ENCODE assay signal across 8 cellular contexts in the genomic region with DNA sequence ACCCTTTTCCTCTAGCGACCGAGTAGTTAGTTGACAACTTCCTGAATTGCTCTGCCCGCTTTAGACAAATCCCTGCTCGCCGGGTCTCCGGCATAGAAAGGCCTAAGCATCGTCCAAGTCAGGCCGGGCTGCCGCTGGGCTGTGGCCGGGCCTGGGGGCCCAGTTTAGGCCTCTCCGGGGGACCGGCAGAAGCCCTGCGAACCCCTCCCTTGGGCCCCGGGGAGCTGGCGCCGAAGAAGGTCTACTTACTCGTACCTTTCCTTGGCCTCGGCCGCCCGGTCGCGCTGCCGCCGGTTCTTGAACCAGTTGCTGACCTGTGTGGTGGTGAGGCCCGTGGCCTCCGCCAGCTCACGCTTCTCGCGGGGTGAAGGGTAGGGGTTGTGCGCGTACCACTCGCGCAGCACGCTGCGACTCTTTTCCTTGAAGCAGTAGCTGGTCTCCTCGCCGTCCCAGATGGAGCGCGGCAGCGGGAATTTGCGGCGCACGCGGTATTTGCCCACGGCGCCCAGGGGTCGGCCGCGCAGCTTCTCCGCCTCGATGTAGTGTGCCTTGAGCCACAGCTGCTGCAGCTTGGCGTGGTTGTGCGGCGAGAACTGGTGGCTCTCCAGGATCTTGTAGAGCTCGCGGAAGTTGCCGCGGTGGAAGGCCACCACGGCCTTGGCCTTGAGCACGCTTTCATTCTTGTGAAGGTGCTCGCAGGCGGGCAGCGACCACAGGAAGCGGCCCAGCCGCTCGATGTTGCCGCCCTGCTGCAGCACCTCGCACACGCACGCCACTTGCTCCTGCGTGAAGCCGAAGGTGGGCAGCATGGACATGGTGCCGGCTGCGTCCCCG. TPM values are rescaled to one million over a fixed set of nuclear protein-coding genes. Genes with fewer than 3 reads are reported as not detected.
DNase-seq lines count a peak whose midpoint lies in the region; ATAC-seq, FAIRE-seq and TF ChIP-seq lines count a peak whose summit lies in the region.

No MANE protein-coding gene starts in this region.

- POLR2A ChIA-PET in WTC11 (lab: Charles Lee) = interaction anchor here (0.6 kb wide), 1 partner anchor 137 kb away, joined by 3 read pairs; no protein-coding TSS in a partner anchor

- FAIRE-seq in D721Med (lab: Jason Lieb, UNC) = no peak

- no peak for ATAC-seq in WTC11

- H3K4me3 ChIP-seq in skeletal muscle cell (ENCODE audit: low read depth, low read length) = peak overlapping the region; percentile 58

- intact Hi-C loops in cardiac septum (cut with DNase I) = no loop called here

- DNase-seq in activated CD8-positive, alpha-beta memory T cell treated with anti-CD3 and anti-CD28 coated beads for 24 hours = peak; percentile 62
- no peak for DNase-seq in activated CD8-positive, alpha-beta memory T cell treated with anti-CD3 and anti-CD28 coated beads, Interleukin-2, amount 50 U/mL, for 4 hours
- DNase-seq in WTC11 (ENCODE audit: low spot score) (peak; percentile 49), cardiac septum (ENCODE audit: low spot score) (peak; percentile 61), skeletal muscle cell (ENCODE audit: low read depth) (no peak), D341Med (ENCODE audit: low spot score) (no peak), D721Med (ENCODE audit: insufficient read length, low spot score) (no peak)
- DNase-seq in stimulated activated naive CD4-positive, alpha-beta T cell (lab: John Stamatoyannopoulos, UW) = no peak

- H3K4me3 Mint-ChIP-seq in WTC11 = peak overlapping the region; percentile 64

- peaks cover 53% of the 10 kb centered on the region for H3K4me1 Mint-ChIP-seq in WTC11

- TF ChIP-seq CTCF in WTC11 (IDR thresholded peaks at IDR 0.05) (no peak), D721Med (IDR thresholded peaks at IDR 0.05; ENCODE audit: insufficient read depth, missing control alignments) (no peak)

- CTCF ChIA-PET in WTC11 (lab: Charles Lee) = interaction anchor here (0.7 to 7.3 kb wide), 11 partner anchors 7 to 487 kb away, joined by 3 to 113 read pairs (median 4); no protein-coding TSS in a partner anchor

- H3K27me3 Mint-ChIP-seq in WTC11 (ENCODE audit: low read depth) = peaks cover 97% of the 10 kb centered on the region

- H3K27ac Mint-ChIP-seq in WTC11 = no peak overlapping the region

- H3K9me3 Mint-ChIP-seq in WTC11 = no peaks in the 10 kb centered on the region

- H3K36me3 Mint-ChIP-seq in WTC11 = 0 out of 2 replicates have a peak, but pooled peaks cover 2% of the 10 kb centered on the region

TF ChIP-seq in WTC11, 78 proteins besides CTCF, POLR2A, EP300 and RAD21 (continues in another document):
- TF ChIP-seq, protein P1, sequence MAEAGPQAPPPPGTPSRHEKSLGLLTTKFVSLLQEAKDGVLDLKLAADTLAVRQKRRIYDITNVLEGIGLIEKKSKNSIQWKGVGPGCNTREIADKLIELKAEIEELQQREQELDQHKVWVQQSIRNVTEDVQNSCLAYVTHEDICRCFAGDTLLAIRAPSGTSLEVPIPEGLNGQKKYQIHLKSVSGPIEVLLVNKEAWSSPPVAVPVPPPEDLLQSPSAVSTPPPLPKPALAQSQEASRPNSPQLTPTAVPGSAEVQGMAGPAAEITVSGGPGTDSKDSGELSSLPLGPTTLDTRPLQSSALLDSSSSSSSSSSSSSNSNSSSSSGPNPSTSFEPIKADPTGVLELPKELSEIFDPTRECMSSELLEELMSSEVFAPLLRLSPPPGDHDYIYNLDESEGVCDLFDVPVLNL (CRISPR knock-in tag; IDR thresholded peaks at IDR 0.05; ENCODE audit: borderline replicate concordance, low read depth) = no peak
- TF ChIP-seq TEAD4 (CRISPR knock-in tag; IDR thresholded peaks at IDR 0.05) (no peak), ZNF396 (CRISPR knock-in tag; IDR thresholded peaks at IDR 0.05; ENCODE audit: borderline replicate concordance) (no peak), NFYB (CRISPR knock-in tag; conservative IDR thresholded peaks at IDR 0.05; ENCODE audit: low read depth) (no peak), NFE2L1 (CRISPR knock-in tag; IDR thresholded peaks at IDR 0.05) (no peak)
- TF ChIP-seq, protein P2, sequence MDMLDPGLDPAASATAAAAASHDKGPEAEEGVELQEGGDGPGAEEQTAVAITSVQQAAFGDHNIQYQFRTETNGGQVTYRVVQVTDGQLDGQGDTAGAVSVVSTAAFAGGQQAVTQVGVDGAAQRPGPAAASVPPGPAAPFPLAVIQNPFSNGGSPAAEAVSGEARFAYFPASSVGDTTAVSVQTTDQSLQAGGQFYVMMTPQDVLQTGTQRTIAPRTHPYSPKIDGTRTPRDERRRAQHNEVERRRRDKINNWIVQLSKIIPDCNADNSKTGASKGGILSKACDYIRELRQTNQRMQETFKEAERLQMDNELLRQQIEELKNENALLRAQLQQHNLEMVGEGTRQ (CRISPR knock-in tag; IDR thresholded peaks at IDR 0.05) = no peak
- TF ChIP-seq, protein P3, sequence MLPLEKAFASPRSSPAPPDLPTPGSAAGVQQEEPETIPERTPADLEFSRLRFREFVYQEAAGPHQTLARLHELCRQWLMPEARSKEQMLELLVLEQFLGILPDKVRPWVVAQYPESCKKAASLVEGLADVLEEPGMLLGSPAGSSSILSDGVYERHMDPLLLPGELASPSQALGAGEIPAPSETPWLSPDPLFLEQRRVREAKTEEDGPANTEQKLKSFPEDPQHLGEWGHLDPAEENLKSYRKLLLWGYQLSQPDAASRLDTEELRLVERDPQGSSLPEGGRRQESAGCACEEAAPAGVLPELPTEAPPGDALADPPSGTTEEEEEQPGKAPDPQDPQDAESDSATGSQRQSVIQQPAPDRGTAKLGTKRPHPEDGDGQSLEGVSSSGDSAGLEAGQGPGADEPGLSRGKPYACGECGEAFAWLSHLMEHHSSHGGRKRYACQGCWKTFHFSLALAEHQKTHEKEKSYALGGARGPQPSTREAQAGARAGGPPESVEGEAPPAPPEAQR (CRISPR knock-in tag; IDR thresholded peaks at IDR 0.05) = no peak
- TF ChIP-seq, protein P4, sequence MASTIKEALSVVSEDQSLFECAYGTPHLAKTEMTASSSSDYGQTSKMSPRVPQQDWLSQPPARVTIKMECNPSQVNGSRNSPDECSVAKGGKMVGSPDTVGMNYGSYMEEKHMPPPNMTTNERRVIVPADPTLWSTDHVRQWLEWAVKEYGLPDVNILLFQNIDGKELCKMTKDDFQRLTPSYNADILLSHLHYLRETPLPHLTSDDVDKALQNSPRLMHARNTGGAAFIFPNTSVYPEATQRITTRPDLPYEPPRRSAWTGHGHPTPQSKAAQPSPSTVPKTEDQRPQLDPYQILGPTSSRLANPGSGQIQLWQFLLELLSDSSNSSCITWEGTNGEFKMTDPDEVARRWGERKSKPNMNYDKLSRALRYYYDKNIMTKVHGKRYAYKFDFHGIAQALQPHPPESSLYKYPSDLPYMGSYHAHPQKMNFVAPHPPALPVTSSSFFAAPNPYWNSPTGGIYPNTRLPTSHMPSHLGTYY (CRISPR knock-in tag; IDR thresholded peaks at IDR 0.05) = no peak
- TF ChIP-seq, protein P5, sequence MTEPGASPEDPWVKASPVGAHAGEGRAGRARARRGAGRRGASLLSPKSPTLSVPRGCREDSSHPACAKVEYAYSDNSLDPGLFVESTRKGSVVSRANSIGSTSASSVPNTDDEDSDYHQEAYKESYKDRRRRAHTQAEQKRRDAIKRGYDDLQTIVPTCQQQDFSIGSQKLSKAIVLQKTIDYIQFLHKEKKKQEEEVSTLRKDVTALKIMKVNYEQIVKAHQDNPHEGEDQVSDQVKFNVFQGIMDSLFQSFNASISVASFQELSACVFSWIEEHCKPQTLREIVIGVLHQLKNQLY (CRISPR knock-in tag; IDR thresholded peaks at IDR 0.05) = no peak
- TF ChIP-seq, protein P6, sequence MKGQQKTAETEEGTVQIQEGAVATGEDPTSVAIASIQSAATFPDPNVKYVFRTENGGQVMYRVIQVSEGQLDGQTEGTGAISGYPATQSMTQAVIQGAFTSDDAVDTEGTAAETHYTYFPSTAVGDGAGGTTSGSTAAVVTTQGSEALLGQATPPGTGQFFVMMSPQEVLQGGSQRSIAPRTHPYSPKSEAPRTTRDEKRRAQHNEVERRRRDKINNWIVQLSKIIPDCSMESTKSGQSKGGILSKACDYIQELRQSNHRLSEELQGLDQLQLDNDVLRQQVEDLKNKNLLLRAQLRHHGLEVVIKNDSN (CRISPR knock-in tag; IDR thresholded peaks at IDR 0.05) = no peak
- TF ChIP-seq, protein P7, sequence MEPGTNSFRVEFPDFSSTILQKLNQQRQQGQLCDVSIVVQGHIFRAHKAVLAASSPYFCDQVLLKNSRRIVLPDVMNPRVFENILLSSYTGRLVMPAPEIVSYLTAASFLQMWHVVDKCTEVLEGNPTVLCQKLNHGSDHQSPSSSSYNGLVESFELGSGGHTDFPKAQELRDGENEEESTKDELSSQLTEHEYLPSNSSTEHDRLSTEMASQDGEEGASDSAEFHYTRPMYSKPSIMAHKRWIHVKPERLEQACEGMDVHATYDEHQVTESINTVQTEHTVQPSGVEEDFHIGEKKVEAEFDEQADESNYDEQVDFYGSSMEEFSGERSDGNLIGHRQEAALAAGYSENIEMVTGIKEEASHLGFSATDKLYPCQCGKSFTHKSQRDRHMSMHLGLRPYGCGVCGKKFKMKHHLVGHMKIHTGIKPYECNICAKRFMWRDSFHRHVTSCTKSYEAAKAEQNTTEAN (CRISPR knock-in tag; IDR thresholded peaks at IDR 0.05) = no peak

RNA-seq across cellular contexts. Expression of a gene that starts 0.7 kb away (rescaled TPM):
- total RNA-seq in WTC11 (2021) (1.2 to 1.7 TPM (median 1.5 TPM) in 3 replicates), cardiac septum (0.89 TPM)

Comparison
In these comparisons a context has a peak if more than half of its experiments do, and no peak if none do; other contexts are left out.
1. DNase-seq: peak in activated CD8-positive, alpha-beta memory T cell treated with anti-CD3 and anti-CD28 coated beads for 24 hours (single experiment), WTC11 (single experiment) and cardiac septum (single experiment); none in activated CD8-positive, alpha-beta memory T cell treated with anti-CD3 and anti-CD28 coated beads, Interleukin-2, amount 50 U/mL, for 4 hours (single experiment), skeletal muscle cell (single experiment), D341Med (single experiment), D721Med (single experiment) and stimulated activated naive CD4-positive, alpha-beta T cell (0 of 6).